In the genomic region with DNA sequence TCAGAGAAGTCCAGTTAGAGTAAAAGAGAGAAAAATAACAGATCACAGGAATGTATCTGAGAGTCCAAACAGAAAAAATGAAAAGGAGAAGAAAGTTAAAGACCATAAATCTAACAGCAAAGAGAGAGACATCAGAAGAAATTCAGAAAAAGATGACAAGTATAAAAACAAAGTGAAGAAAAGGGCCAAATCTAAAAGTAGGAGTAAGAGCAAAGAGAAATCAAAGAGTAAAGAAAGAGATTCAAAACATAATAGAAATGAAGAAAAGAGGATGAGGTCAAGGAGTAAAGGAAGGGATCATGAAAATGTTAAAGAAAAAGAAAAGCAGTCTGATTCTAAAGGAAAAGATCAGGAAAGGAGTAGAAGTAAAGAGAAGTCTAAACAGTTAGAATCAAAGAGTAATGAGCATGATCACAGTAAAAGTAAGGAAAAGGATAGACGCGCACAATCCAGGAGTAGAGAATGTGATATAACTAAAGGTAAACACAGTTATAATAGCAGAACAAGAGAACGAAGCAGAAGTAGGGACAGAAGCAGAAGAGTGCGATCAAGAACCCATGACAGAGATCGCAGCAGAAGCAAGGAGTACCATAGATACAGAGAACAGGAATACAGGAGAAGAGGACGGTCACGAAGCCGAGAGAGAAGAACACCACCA, we compare ENCODE assay signal across 1 cellular context.
TF ChIP-seq lines count a peak whose summit lies in the region.

No MANE protein-coding gene starts in this region.

TF ChIP-seq in endothelial cell of umbilical vein, 7 proteins besides CTCF, POLR2A, EP300 and RAD21:
- no peak for TF ChIP-seq POLR2AphosphoS5 (IDR thresholded peaks at IDR 0.05; ENCODE audit: insufficient read depth, low read depth, low read length)
- no peak for TF ChIP-seq MYC (IDR thresholded peaks at IDR 0.05; ENCODE audit: low read depth, low read length)
- no peak for TF ChIP-seq GATA2 (IDR thresholded peaks at IDR 0.05; ENCODE audit: insufficient read depth, insufficient read length, low read depth, low read length)
- TF ChIP-seq, protein P1, sequence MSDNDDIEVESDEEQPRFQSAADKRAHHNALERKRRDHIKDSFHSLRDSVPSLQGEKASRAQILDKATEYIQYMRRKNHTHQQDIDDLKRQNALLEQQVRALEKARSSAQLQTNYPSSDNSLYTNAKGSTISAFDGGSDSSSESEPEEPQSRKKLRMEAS (IDR thresholded peaks at IDR 0.05; ENCODE audit: insufficient read depth, insufficient read length): no peak
- no peak for TF ChIP-seq JUN (IDR thresholded peaks at IDR 0.05; ENCODE audit: borderline replicate concordance, insufficient read depth, insufficient read length, low read depth)
